ENCODE assay signal across 1 cellular context in the genomic region with DNA sequence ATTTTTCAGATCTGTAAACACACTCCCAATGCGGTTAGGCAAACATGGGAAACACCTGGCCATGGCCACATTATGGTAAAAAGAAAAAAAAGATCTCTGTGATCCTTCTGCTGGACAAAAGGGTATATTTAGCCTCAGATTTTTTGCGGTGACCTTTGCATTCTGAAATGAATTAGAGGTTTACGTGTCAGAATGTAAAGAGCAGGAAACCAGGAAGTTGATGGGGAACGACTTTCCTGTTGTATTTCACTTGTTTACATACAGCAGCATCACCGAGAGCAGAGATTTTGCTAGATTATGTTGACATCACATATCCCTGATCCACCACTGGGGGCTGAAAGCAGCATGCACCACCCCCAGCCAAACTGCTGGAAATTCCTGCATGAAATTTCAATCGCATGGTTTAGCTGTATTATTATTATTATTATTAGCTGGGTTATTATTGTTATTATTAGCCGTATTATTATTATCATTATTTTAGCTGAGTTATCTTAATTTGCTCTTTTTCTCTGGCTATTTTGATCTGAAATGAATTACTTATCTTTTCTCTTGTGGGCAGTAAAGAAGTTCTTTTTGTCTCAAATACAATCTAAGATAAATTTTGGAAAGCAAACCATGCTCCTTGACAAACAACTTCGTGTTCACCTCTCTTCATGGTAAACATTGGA.
TF ChIP-seq lines count a peak whose summit lies in the region.

No MANE protein-coding gene starts in this region.

TF ChIP-seq in HepG2, 621 proteins besides CTCF, POLR2A, EP300 and RAD21 (continued from another document and continues in another):
- TF ChIP-seq, protein P1, sequence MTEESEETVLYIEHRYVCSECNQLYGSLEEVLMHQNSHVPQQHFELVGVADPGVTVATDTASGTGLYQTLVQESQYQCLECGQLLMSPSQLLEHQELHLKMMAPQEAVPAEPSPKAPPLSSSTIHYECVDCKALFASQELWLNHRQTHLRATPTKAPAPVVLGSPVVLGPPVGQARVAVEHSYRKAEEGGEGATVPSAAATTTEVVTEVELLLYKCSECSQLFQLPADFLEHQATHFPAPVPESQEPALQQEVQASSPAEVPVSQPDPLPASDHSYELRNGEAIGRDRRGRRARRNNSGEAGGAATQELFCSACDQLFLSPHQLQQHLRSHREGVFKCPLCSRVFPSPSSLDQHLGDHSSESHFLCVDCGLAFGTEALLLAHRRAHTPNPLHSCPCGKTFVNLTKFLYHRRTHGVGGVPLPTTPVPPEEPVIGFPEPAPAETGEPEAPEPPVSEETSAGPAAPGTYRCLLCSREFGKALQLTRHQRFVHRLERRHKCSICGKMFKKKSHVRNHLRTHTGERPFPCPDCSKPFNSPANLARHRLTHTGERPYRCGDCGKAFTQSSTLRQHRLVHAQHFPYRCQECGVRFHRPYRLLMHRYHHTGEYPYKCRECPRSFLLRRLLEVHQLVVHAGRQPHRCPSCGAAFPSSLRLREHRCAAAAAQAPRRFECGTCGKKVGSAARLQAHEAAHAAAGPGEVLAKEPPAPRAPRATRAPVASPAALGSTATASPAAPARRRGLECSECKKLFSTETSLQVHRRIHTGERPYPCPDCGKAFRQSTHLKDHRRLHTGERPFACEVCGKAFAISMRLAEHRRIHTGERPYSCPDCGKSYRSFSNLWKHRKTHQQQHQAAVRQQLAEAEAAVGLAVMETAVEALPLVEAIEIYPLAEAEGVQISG (CRISPR knock-in tag; IDR thresholded peaks at IDR 0.05): no peak
- TF ChIP-seq STAG1 (CRISPR knock-in tag; IDR thresholded peaks at IDR 0.05) (peak; percentile 27; the same call in 1 of the 2 replicates), REPIN1 (CRISPR knock-in tag; IDR thresholded peaks at IDR 0.05; ENCODE audit: borderline replicate concordance, low read depth) (peak; percentile 36; the same call in 1 of the 2 replicates), ARID2 (CRISPR knock-in tag; IDR thresholded peaks at IDR 0.05; ENCODE audit: borderline replicate concordance) (no peak), ZNF136 (CRISPR knock-in tag; IDR thresholded peaks at IDR 0.05; ENCODE audit: low read depth) (no peak), MEF2D (CRISPR knock-in tag; IDR thresholded peaks at IDR 0.05) (peak; percentile 96), MIER2 (CRISPR knock-in tag; IDR thresholded peaks at IDR 0.05) (peak; percentile 69), ATRX (CRISPR knock-in tag; IDR thresholded peaks at IDR 0.05; ENCODE audit: borderline replicate concordance) (no peak), ATM (IDR thresholded peaks at IDR 0.05; ENCODE audit: borderline replicate concordance) (no peak), ZNF598 (CRISPR knock-in tag; IDR thresholded peaks at IDR 0.05; ENCODE audit: borderline replicate concordance) (no peak), ZNF577 (CRISPR knock-in tag; IDR thresholded peaks at IDR 0.05; ENCODE audit: borderline replicate concordance, low read depth) (no peak), DPF2 (CRISPR knock-in tag; IDR thresholded peaks at IDR 0.05; ENCODE audit: borderline replicate concordance, low read depth) (peak; percentile 66; the same call in 1 of the 2 replicates), ZNF652 (CRISPR knock-in tag; IDR thresholded peaks at IDR 0.05; ENCODE audit: borderline replicate concordance, low read depth) (peak; percentile 38; the same call in 1 of the 2 replicates), POLR2G (IDR thresholded peaks at IDR 0.05; ENCODE audit: low read depth, low read length) (no peak), RAD51 (IDR thresholded peaks at IDR 0.05; ENCODE audit: borderline replicate concordance) (no peak), SSRP1 (CRISPR knock-in tag; IDR thresholded peaks at IDR 0.05) (0 out of 2 replicates have a peak, but pooled peaks have one; percentile 36), SYNCRIP (IDR thresholded peaks at IDR 0.05; ENCODE audit: insufficient read depth, low read depth, low read length) (no peak), ZNF263 (CRISPR knock-in tag; IDR thresholded peaks at IDR 0.05) (no peak; the same call in 1 of the 2 replicates), MAZ (IDR thresholded peaks at IDR 0.05; ENCODE audit: borderline replicate concordance, low read depth, low read length) (no peak), MAZ (CRISPR knock-in tag; IDR thresholded peaks at IDR 0.05; ENCODE audit: low read depth) (no peak), ZSCAN25 (CRISPR knock-in tag; IDR thresholded peaks at IDR 0.05) (no peak), ZNF878 (CRISPR knock-in tag; IDR thresholded peaks at IDR 0.05) (peak; percentile 45; the same call in 1 of the 2 replicates), ZNF550 (CRISPR knock-in tag; IDR thresholded peaks at IDR 0.05; ENCODE audit: borderline replicate concordance) (no peak), PAF1 (CRISPR knock-in tag; IDR thresholded peaks at IDR 0.05) (no peak), NFIC (IDR thresholded peaks at IDR 0.05; ENCODE audit: low read length) (peak; percentile 42; the same call in 1 of the 2 replicates), SMAD3 (CRISPR knock-in tag; IDR thresholded peaks at IDR 0.05) (0 out of 2 replicates have a peak, but pooled peaks have one; percentile 22), KAT7 (CRISPR knock-in tag; IDR thresholded peaks at IDR 0.05; ENCODE audit: borderline replicate concordance) (no peak), KDM4B (CRISPR knock-in tag; IDR thresholded peaks at IDR 0.05) (no peak), SNAI1 (CRISPR knock-in tag; IDR thresholded peaks at IDR 0.05; ENCODE audit: borderline replicate concordance) (no peak), HMG20A (CRISPR knock-in tag; IDR thresholded peaks at IDR 0.05; ENCODE audit: borderline replicate concordance) (peak; percentile 88; the same call in 1 of the 2 replicates), MEIS2 (CRISPR knock-in tag; IDR thresholded peaks at IDR 0.05) (peak; percentile 67; the same call in 1 of the 2 replicates), TARDBP (CRISPR knock-in tag; IDR thresholded peaks at IDR 0.05) (peak; percentile 54; the same call in 1 of the 2 replicates), TSC22D2 (CRISPR knock-in tag; IDR thresholded peaks at IDR 0.05; ENCODE audit: borderline replicate concordance) (no peak), MXI1 (IDR thresholded peaks at IDR 0.05; ENCODE audit: borderline replicate concordance, low read depth, low read length) (peak; percentile 46; the same call in 1 of the 3 replicates), NFRKB (IDR thresholded peaks at IDR 0.05) (no peak), CREM (IDR thresholded peaks at IDR 0.05) (peak; percentile 69), CREM (CRISPR knock-in tag; IDR thresholded peaks at IDR 0.05) (no peak), HNRNPH1 (optimal IDR thresholded peaks at IDR 0.05; ENCODE audit: low read depth, low read length) (no peak), SALL1 (CRISPR knock-in tag; IDR thresholded peaks at IDR 0.05) (peak; percentile 84), SP5 (CRISPR knock-in tag; IDR thresholded peaks at IDR 0.05; ENCODE audit: borderline replicate concordance, low read depth) (peak; percentile 40; the same call in 1 of the 2 replicates)
- TF ChIP-seq, protein P2, sequence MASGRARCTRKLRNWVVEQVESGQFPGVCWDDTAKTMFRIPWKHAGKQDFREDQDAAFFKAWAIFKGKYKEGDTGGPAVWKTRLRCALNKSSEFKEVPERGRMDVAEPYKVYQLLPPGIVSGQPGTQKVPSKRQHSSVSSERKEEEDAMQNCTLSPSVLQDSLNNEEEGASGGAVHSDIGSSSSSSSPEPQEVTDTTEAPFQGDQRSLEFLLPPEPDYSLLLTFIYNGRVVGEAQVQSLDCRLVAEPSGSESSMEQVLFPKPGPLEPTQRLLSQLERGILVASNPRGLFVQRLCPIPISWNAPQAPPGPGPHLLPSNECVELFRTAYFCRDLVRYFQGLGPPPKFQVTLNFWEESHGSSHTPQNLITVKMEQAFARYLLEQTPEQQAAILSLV (CRISPR knock-in tag; IDR thresholded peaks at IDR 0.05; ENCODE audit: borderline replicate concordance): no peak
- TF ChIP-seq, protein P3, sequence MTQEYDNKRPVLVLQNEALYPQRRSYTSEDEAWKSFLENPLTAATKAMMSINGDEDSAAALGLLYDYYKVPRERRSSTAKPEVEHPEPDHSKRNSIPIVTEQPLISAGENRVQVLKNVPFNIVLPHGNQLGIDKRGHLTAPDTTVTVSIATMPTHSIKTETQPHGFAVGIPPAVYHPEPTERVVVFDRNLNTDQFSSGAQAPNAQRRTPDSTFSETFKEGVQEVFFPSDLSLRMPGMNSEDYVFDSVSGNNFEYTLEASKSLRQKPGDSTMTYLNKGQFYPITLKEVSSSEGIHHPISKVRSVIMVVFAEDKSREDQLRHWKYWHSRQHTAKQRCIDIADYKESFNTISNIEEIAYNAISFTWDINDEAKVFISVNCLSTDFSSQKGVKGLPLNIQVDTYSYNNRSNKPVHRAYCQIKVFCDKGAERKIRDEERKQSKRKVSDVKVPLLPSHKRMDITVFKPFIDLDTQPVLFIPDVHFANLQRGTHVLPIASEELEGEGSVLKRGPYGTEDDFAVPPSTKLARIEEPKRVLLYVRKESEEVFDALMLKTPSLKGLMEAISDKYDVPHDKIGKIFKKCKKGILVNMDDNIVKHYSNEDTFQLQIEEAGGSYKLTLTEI (CRISPR knock-in tag; conservative IDR thresholded peaks at IDR 0.05): no peak
- TF ChIP-seq, protein P4, sequence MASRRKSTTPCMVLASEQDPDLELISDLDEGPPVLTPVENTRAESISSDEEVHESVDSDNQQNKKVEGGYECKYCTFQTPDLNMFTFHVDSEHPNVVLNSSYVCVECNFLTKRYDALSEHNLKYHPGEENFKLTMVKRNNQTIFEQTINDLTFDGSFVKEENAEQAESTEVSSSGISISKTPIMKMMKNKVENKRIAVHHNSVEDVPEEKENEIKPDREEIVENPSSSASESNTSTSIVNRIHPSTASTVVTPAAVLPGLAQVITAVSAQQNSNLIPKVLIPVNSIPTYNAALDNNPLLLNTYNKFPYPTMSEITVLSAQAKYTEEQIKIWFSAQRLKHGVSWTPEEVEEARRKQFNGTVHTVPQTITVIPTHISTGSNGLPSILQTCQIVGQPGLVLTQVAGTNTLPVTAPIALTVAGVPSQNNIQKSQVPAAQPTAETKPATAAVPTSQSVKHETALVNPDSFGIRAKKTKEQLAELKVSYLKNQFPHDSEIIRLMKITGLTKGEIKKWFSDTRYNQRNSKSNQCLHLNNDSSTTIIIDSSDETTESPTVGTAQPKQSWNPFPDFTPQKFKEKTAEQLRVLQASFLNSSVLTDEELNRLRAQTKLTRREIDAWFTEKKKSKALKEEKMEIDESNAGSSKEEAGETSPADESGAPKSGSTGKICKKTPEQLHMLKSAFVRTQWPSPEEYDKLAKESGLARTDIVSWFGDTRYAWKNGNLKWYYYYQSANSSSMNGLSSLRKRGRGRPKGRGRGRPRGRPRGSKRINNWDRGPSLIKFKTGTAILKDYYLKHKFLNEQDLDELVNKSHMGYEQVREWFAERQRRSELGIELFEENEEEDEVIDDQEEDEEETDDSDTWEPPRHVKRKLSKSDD (CRISPR knock-in tag; IDR thresholded peaks at IDR 0.05; ENCODE audit: low read depth): no peak
- TF ChIP-seq, protein P5, sequence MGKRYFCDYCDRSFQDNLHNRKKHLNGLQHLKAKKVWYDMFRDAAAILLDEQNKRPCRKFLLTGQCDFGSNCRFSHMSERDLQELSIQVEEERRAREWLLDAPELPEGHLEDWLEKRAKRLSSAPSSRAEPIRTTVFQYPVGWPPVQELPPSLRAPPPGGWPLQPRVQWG (CRISPR knock-in tag; IDR thresholded peaks at IDR 0.05; ENCODE audit: borderline replicate concordance, low read depth): no peak
- TF ChIP-seq, protein P6, sequence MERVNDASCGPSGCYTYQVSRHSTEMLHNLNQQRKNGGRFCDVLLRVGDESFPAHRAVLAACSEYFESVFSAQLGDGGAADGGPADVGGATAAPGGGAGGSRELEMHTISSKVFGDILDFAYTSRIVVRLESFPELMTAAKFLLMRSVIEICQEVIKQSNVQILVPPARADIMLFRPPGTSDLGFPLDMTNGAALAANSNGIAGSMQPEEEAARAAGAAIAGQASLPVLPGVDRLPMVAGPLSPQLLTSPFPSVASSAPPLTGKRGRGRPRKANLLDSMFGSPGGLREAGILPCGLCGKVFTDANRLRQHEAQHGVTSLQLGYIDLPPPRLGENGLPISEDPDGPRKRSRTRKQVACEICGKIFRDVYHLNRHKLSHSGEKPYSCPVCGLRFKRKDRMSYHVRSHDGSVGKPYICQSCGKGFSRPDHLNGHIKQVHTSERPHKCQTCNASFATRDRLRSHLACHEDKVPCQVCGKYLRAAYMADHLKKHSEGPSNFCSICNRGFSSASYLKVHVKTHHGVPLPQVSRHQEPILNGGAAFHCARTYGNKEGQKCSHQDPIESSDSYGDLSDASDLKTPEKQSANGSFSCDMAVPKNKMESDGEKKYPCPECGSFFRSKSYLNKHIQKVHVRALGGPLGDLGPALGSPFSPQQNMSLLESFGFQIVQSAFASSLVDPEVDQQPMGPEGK (CRISPR knock-in tag; IDR thresholded peaks at IDR 0.05): peak; percentile 80
- TF ChIP-seq, protein P7, sequence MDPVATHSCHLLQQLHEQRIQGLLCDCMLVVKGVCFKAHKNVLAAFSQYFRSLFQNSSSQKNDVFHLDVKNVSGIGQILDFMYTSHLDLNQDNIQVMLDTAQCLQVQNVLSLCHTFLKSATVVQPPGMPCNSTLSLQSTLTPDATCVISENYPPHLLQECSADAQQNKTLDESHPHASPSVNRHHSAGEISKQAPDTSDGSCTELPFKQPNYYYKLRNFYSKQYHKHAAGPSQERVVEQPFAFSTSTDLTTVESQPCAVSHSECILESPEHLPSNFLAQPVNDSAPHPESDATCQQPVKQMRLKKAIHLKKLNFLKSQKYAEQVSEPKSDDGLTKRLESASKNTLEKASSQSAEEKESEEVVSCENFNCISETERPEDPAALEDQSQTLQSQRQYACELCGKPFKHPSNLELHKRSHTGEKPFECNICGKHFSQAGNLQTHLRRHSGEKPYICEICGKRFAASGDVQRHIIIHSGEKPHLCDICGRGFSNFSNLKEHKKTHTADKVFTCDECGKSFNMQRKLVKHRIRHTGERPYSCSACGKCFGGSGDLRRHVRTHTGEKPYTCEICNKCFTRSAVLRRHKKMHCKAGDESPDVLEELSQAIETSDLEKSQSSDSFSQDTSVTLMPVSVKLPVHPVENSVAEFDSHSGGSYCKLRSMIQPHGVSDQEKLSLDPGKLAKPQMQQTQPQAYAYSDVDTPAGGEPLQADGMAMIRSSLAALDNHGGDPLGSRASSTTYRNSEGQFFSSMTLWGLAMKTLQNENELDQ (CRISPR knock-in tag; IDR thresholded peaks at IDR 0.05; ENCODE audit: borderline replicate concordance): no peak
- TF ChIP-seq, protein P8, sequence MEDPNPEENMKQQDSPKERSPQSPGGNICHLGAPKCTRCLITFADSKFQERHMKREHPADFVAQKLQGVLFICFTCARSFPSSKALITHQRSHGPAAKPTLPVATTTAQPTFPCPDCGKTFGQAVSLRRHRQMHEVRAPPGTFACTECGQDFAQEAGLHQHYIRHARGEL (CRISPR knock-in tag; IDR thresholded peaks at IDR 0.05): no peak
- TF ChIP-seq, protein P9, sequence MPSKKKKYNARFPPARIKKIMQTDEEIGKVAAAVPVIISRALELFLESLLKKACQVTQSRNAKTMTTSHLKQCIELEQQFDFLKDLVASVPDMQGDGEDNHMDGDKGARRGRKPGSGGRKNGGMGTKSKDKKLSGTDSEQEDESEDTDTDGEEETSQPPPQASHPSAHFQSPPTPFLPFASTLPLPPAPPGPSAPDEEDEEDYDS (CRISPR knock-in tag; IDR thresholded peaks at IDR 0.05): peak; percentile 59; the same call in 1 of the 2 replicates
